Comparison of ENCODE assay signal across 17 cellular contexts in genomic region chr5:143030349-143030748, GRCh38.
DNase-seq lines count a peak whose midpoint lies in the region; ATAC-seq and TF ChIP-seq lines count a peak whose summit lies in the region.
"Had no signal": no experiment of that assay in that cellular context is flagged by ENCODE, and none has a peak within 500 bp of the region (broad histone marks: within the 10 kb centered on the region; RNA-seq: fewer than 3 reads in every experiment).

No MANE protein-coding gene starts in this region.

- H3K36me3 ChIP-seq in right atrium auricular region (no peaks in the 10 kb centered on the region), neural progenitor cell (no peaks in the 10 kb centered on the region)
- H3K36me3 ChIP-seq: suprapubic skin had no signal

- H3K79me2 ChIP-seq in neural progenitor cell (ENCODE audit: low read depth): no peaks in the 10 kb centered on the region

- H3K9me3 Mint-ChIP-seq in activated B cell treated with CpG ODN at 0.5 μM for 24 hours: no peaks in the 10 kb centered on the region
- no peaks in the 10 kb centered on the region for H3K9me3 Mint-ChIP-seq in naive B cell
- no peaks in the 10 kb centered on the region for H3K9me3 Mint-ChIP-seq in neural progenitor cell
- H3K9me3 Mint-ChIP-seq: brain, endodermal cell had no signal

- H3K4me1 ChIP-seq in right atrium auricular region: peaks cover 0 to 12% of the 10 kb centered on the region in 2 donors
- peaks cover 21% of the 10 kb centered on the region for H3K4me1 ChIP-seq in neural progenitor cell

- peak; percentile 59 for ATAC-seq in GM18511 (IDR thresholded peaks at IDR 0.05; ENCODE audit: unreplicated experiment)
- peak; percentile 61 for ATAC-seq in activated B cell treated with CpG ODN at 0.5 μM for 24 hours (ENCODE audit: low read depth)
- peak; percentile 75 to 93 for ATAC-seq in naive B cell (ENCODE audit: low read depth in 2 of 2)

- no peaks in the 10 kb centered on the region for H3K36me3 Mint-ChIP-seq in activated B cell treated with CpG ODN at 0.5 μM for 24 hours (ENCODE audit: low read depth)
- peaks cover 0 to 4% of the 10 kb centered on the region in 2 donors for H3K36me3 Mint-ChIP-seq in naive B cell
- H3K36me3 Mint-ChIP-seq in neural progenitor cell: no peaks in the 10 kb centered on the region
- H3K36me3 Mint-ChIP-seq: brain had no signal

- H2AFZ ChIP-seq in neural progenitor cell (replicated peaks): no peak overlapping the region

- H3K27me3 Mint-ChIP-seq in activated B cell treated with CpG ODN at 0.5 μM for 24 hours: no peaks in the 10 kb centered on the region
- H3K27me3 Mint-ChIP-seq in naive B cell: no peaks in the 10 kb centered on the region
- H3K27me3 Mint-ChIP-seq in neural progenitor cell (ENCODE audit: insufficient read depth, low read depth): peaks cover 7% of the 10 kb centered on the region

- TF ChIP-seq CTCF in activated B cell treated with CpG ODN at 0.5 μM for 24 hours (IDR thresholded peaks at IDR 0.05) (no peak), right atrium auricular region (IDR thresholded peaks at IDR 0.05) (no peak), neural progenitor cell (IDR thresholded peaks at IDR 0.05) (no peak)

- H3K27ac Mint-ChIP-seq in activated B cell treated with CpG ODN at 0.5 μM for 24 hours: peak overlapping the region; percentile 9
- H3K27ac Mint-ChIP-seq in naive B cell: peak overlapping the region; percentile 0 to 70 (median 26)
- H3K27ac Mint-ChIP-seq in neural progenitor cell: no peak overlapping the region
- H3K27ac Mint-ChIP-seq: brain had no signal

- intact Hi-C loops in activated B cell treated with CpG ODN at 0.5 μM for 24 hours (cut with micrococcal nuclease): loop anchor here (2.0 kb wide), 1 partner anchor 22 kb away; no protein-coding TSS in a partner anchor
- intact Hi-C loops in cardiac septum (cut with DNase I): no loop called here

- H3K27ac ChIP-seq in right atrium auricular region: no peak overlapping the region
- H3K27ac ChIP-seq in neural progenitor cell: no peak overlapping the region
- H3K27ac ChIP-seq: KMS-11, suprapubic skin had no signal

- no peak overlapping the region for H3K4me3 ChIP-seq in right atrium auricular region
- H3K4me3 ChIP-seq in neural progenitor cell: no peak overlapping the region
- H3K4me3 ChIP-seq: suprapubic skin had no signal

- no peaks in the 10 kb centered on the region for H3F3A ChIP-seq in neural progenitor cell (ENCODE audit: low read depth)

- H3K4me3 Mint-ChIP-seq in activated B cell treated with CpG ODN at 0.5 μM for 24 hours (peak overlapping the region; percentile 47), naive B cell (peak overlapping the region in 6 of 8 donors; percentile 43 to 84 (median 66)), neural progenitor cell (no peak overlapping the region)
- H3K4me3 Mint-ChIP-seq: brain, endodermal cell had no signal

- peak; percentile 41 for DNase-seq in activated CD4-positive, alpha-beta T cell treated with anti-CD3 and anti-CD28 coated beads for 48 hours
- no peak for DNase-seq in activated CD4-positive, alpha-beta T cell treated with anti-CD3 and anti-CD28 coated beads, Interleukin-2, amount 50 U/mL, for 48 hours
- DNase-seq in activated B cell treated with CpG ODN at 0.5 μM for 24 hours: no peak
- peak; percentile 34 for DNase-seq in naive B cell
- no peak for DNase-seq in cardiac septum (ENCODE audit: low spot score)
- no peak for DNase-seq in right atrium auricular region (ENCODE audit: low spot score)
- DNase-seq in neural progenitor cell (ENCODE audit: low spot score): no peak
- DNase-seq: endodermal cell, HCEC 1CT, mammary epithelial cell, NCI-H2029, NCI-H526, small intestine had no signal

- H3K4me1 Mint-ChIP-seq in activated B cell treated with CpG ODN at 0.5 μM for 24 hours (peaks cover 27% of the 10 kb centered on the region), naive B cell (peaks cover 35 to 46% (median 40%) of the 10 kb centered on the region in 3 donors), neural progenitor cell (peaks cover 28% of the 10 kb centered on the region)

- CTCF ChIA-PET in activated B cell treated with CpG ODN at 0.5 μM for 24 hours (lab: Charles Lee): no interaction called here

- H3K9me3 ChIP-seq in right atrium auricular region (no peaks in the 10 kb centered on the region), neural progenitor cell (ENCODE audit: low read depth) (no peaks in the 10 kb centered on the region)
- H3K9me3 ChIP-seq: suprapubic skin had no signal

- H3K27me3 ChIP-seq in right atrium auricular region (no peaks in the 10 kb centered on the region), neural progenitor cell (peaks cover 6% of the 10 kb centered on the region)
- H3K27me3 ChIP-seq: suprapubic skin had no signal

- H3K4me2 ChIP-seq in neural progenitor cell: no peak overlapping the region
- H3K4me2 ChIP-seq: KMS-11 had no signal

- H3K9ac ChIP-seq in neural progenitor cell: no peak overlapping the region
- H3K9ac ChIP-seq: KMS-11 had no signal

- no peaks in the 10 kb centered on the region for H4K20me1 ChIP-seq in neural progenitor cell (ENCODE audit: low read depth)

- POLR2A ChIA-PET in activated B cell treated with CpG ODN at 0.5 μM for 24 hours (lab: Charles Lee): interaction anchor here (1.4 kb wide), 1 partner anchor 18 kb away, joined by 3 read pairs; no protein-coding TSS in a partner anchor

Comparison
In these comparisons a context has a peak if more than half of its experiments do, and no peak if none do; other contexts are left out.
1. DNase-seq: peak in activated CD4-positive, alpha-beta T cell treated with anti-CD3 and anti-CD28 coated beads for 48 hours (single experiment) and naive B cell (single experiment); none in activated CD4-positive, alpha-beta T cell treated with anti-CD3 and anti-CD28 coated beads, Interleukin-2, amount 50 U/mL, for 48 hours (0 of 2), activated B cell treated with CpG ODN at 0.5 μM for 24 hours (single experiment), cardiac septum (single experiment), right atrium auricular region (single experiment) and neural progenitor cell (single experiment).
2. Peak in every context shown above with its lines, with median percentiles within 50 percentile points of each other: ATAC-seq.